In genomic region chr4:147326581-147326980, GRCh38 we compare ENCODE assay signal across 31 cellular contexts.
DNase-seq lines count a peak whose midpoint lies in the region; ATAC-seq, FAIRE-seq and TF ChIP-seq lines count a peak whose summit lies in the region.
"Had no signal": no experiment of that assay in that cellular context is flagged by ENCODE, and none has a peak within 500 bp of the region (broad histone marks: within the 10 kb centered on the region; RNA-seq: fewer than 3 reads in every experiment).

No MANE protein-coding gene starts in this region.

- H3K27me3 ChIP-seq in SK-N-SH (ENCODE audit: insufficient read depth) (no peaks in the 10 kb centered on the region), endothelial cell of umbilical vein (ENCODE audit: control insufficient read depth in 2 of 2, insufficient read depth in 2 of 2, low read length in 2 of 2) (no peaks in the 10 kb centered on the region), smooth muscle cell (ENCODE audit: low read depth) (no peaks in the 10 kb centered on the region), prostate gland (replicated peaks; ENCODE audit: insufficient read depth) (no peaks in the 10 kb centered on the region)
- H3K27me3 ChIP-seq: esophagus muscularis mucosa, hepatocyte, SJSA1, stomach, upper lobe of right lung had no signal

- no peaks in the 10 kb centered on the region for H3K9me3 Mint-ChIP-seq in T-cell
- H3K9me3 Mint-ChIP-seq: activated B cell treated with CpG ODN at 0.5 μM for 24 hours had no signal

- peaks cover 0 to 4% of the 10 kb centered on the region in 2 donors for H3K27me3 Mint-ChIP-seq in T-cell
- H3K27me3 Mint-ChIP-seq: activated B cell treated with CpG ODN at 0.5 μM for 24 hours had no signal

- H3K4me3 ChIP-seq in SK-N-SH (ENCODE audit: low read depth in 2 of 2, low read length in 1 of 2) (no peak overlapping the region), endothelial cell of umbilical vein (replicated peaks in 1 of 3; ENCODE audit: insufficient read depth in 1 of 3, low read depth in 1 of 3, low read length in 3 of 3) (no peak overlapping the region), smooth muscle cell (no peak overlapping the region), prostate gland (no peak overlapping the region)
- H3K4me3 ChIP-seq: esophagus muscularis mucosa, GM23248, hepatocyte, SJSA1, stomach, upper lobe of right lung had no signal

- H3K4me2 ChIP-seq in SK-N-SH (no peak overlapping the region), endothelial cell of umbilical vein (ENCODE audit: insufficient read depth, low read length) (peak overlapping the region; percentile 44), smooth muscle cell (peak overlapping the region; percentile 11)
- H3K4me2 ChIP-seq: hepatocyte had no signal

- peak; percentile 95 for FAIRE-seq in endothelial cell of umbilical vein (lab: Jason Lieb, UNC)
- FAIRE-seq: islet of Langerhans had no signal

- no peak for TF ChIP-seq RAD21 in SK-N-SH (IDR thresholded peaks at IDR 0.05; ENCODE audit: low read length)

- no peaks in the 10 kb centered on the region for H3K9me3 ChIP-seq in SK-N-SH
- no peaks in the 10 kb centered on the region for H3K9me3 ChIP-seq in endothelial cell of umbilical vein (replicated peaks; ENCODE audit: control insufficient read depth, insufficient read depth, low read length)
- H3K9me3 ChIP-seq in smooth muscle cell (replicated peaks; ENCODE audit: low read depth): no peaks in the 10 kb centered on the region
- H3K9me3 ChIP-seq in prostate gland: no peaks in the 10 kb centered on the region
- H3K9me3 ChIP-seq: esophagus muscularis mucosa, SJSA1, stomach, upper lobe of right lung had no signal

- TF ChIP-seq POLR2A in endothelial cell of umbilical vein (IDR thresholded peaks at IDR 0.05; ENCODE audit: low read depth, low read length): no peak
- TF ChIP-seq POLR2A in prostate gland (IDR thresholded peaks at IDR 0.05): no peak

- no peak for TF ChIP-seq CTCF in SK-N-SH (IDR thresholded peaks at IDR 0.05)
- no peak for TF ChIP-seq CTCF in endothelial cell of umbilical vein (IDR thresholded peaks at IDR 0.05; ENCODE audit: extremely low read depth in 1 of 2, insufficient read depth in 1 of 2, low read depth in 1 of 2, low read length in 2 of 2)
- TF ChIP-seq CTCF in smooth muscle cell (IDR thresholded peaks at IDR 0.05; ENCODE audit: borderline replicate concordance, insufficient read depth, poor library complexity, severe bottlenecking): no peak
- TF ChIP-seq CTCF in prostate gland (IDR thresholded peaks at IDR 0.05): no peak

- no peak for ATAC-seq in SK-N-SH treated with all-trans-retinoic acid at 6 μM for 48 hours
- ATAC-seq in left ventricle myocardium superior: peak; percentile 43
- no peak for ATAC-seq in T-cell (replicated peaks in 1 of 4)
- ATAC-seq: naive thymus-derived CD4-positive, alpha-beta T cell; PC-3; upper lobe of right lung had no signal

- H3F3A ChIP-seq in SK-N-SH (replicated peaks; ENCODE audit: insufficient read depth) (no peaks in the 10 kb centered on the region), smooth muscle cell (ENCODE audit: low read depth) (no peaks in the 10 kb centered on the region)

- H3K4me1 ChIP-seq in SK-N-SH (ENCODE audit: control insufficient read depth in 1 of 2, insufficient read depth in 2 of 2, low read depth in 1 of 2, low read length in 1 of 2): no peaks in the 10 kb centered on the region; a peak in 1 of 4 replicates
- H3K4me1 ChIP-seq in endothelial cell of umbilical vein (ENCODE audit: control insufficient read depth, extremely low read depth, insufficient read depth, low read length): peaks cover 12% of the 10 kb centered on the region
- no peaks in the 10 kb centered on the region for H3K4me1 ChIP-seq in smooth muscle cell (ENCODE audit: low read depth)
- H3K4me1 ChIP-seq in prostate gland (replicated peaks): no peaks in the 10 kb centered on the region
- H3K4me1 ChIP-seq: SJSA1, stomach, upper lobe of right lung had no signal

- no TSS peak for BruUV-seq in endothelial cell of umbilical vein (replicated peaks; lab: Mats Ljungman, UMichigan)

- intact Hi-C loops in endothelial cell of umbilical vein (cut with micrococcal nuclease) (no loop called here), left ventricle myocardium superior (cut with micrococcal nuclease) (no loop called here), prostate gland (cut with DNase I) (no loop called here)

- H3K36me3 Mint-ChIP-seq in T-cell: no peaks in the 10 kb centered on the region
- H3K36me3 Mint-ChIP-seq: naive thymus-derived CD4-positive, alpha-beta T cell had no signal

- H2AFZ ChIP-seq in SK-N-SH (ENCODE audit: low read depth): no peak overlapping the region
- H2AFZ ChIP-seq in endothelial cell of umbilical vein (ENCODE audit: low read depth, low read length): no peak overlapping the region
- H2AFZ ChIP-seq in smooth muscle cell (ENCODE audit: low read depth): peak overlapping the region; percentile 24
- H2AFZ ChIP-seq: GM23248, hepatocyte had no signal

- no peak overlapping the region for H3K4me3 Mint-ChIP-seq in T-cell
- H3K4me3 Mint-ChIP-seq: activated B cell treated with CpG ODN at 0.5 μM for 24 hours; naive thymus-derived CD4-positive, alpha-beta T cell had no signal

- POLR2A ChIA-PET in SK-N-SH (lab: Yijun Ruan, JAX) (no interaction called here), endothelial cell of umbilical vein (lab: Charles Lee) (no interaction called here), T-cell (lab: Charles Lee) (no interaction called here)

- H3K9ac ChIP-seq in SK-N-SH: no peak overlapping the region
- no peak overlapping the region for H3K9ac ChIP-seq in endothelial cell of umbilical vein (replicated peaks; ENCODE audit: extremely low read depth, insufficient read depth, low read length)
- H3K9ac ChIP-seq in smooth muscle cell (ENCODE audit: low read depth): no peak overlapping the region
- H3K9ac ChIP-seq: GM23248 had no signal

- TF ChIP-seq EP300 in SK-N-SH (IDR thresholded peaks at IDR 0.05; ENCODE audit: borderline replicate concordance in 1 of 2, low read depth in 1 of 2, low read length in 1 of 2): no peak

- H3K9me1 ChIP-seq in endothelial cell of umbilical vein (replicated peaks; ENCODE audit: control insufficient read depth, extremely low read depth, insufficient read depth, low read length): no peaks in the 10 kb centered on the region

- H3K9me2 ChIP-seq in SK-N-SH: no peaks in the 10 kb centered on the region

- H3K36me3 ChIP-seq in SK-N-SH (replicated peaks in 1 of 2; ENCODE audit: control insufficient read depth in 1 of 2, insufficient read depth in 2 of 2, low read length in 1 of 2) (no peaks in the 10 kb centered on the region), endothelial cell of umbilical vein (ENCODE audit: control insufficient read depth in 2 of 2, extremely low read depth in 1 of 2, insufficient read depth in 2 of 2, low read length in 2 of 2) (no peaks in the 10 kb centered on the region), smooth muscle cell (ENCODE audit: low read depth) (no peaks in the 10 kb centered on the region), prostate gland (no peaks in the 10 kb centered on the region)
- H3K36me3 ChIP-seq: esophagus muscularis mucosa, SJSA1, stomach, upper lobe of right lung had no signal

- DNase-seq in SK-N-SH: no peak
- DNase-seq in endothelial cell of umbilical vein (ENCODE audit: low read depth, low spot score): peak; percentile 82
- no peak for DNase-seq in left ventricle myocardium superior
- no peak for DNase-seq in smooth muscle cell (lab: John Stamatoyannopoulos, UW; ENCODE audit: unreplicated experiment)
- no peak for DNase-seq in T-cell
- DNase-seq in COLO668 (lab: John Stamatoyannopoulos, UW; ENCODE audit: unreplicated experiment): no peak
- DNase-seq in prostate gland (ENCODE audit: low spot score): no peak
- DNase-seq: activated B cell treated with CpG ODN at 0.5 μM for 24 hours; activated CD4-positive, alpha-beta T cell treated with anti-CD3 and anti-CD28 coated beads, Interleukin-2, amount 50 U/mL, for 48 hours; activated naive CD4-positive, alpha-beta T cell; amniotic stem cell; central memory CD4-positive, alpha-beta T cell; DMS79; effector CD8-positive, alpha-beta T cell; GM23248; KBM-7; naive thymus-derived CD4-positive, alpha-beta T cell; NCI-H187 treated with DMSO at 0.1 percent for 48 hours; PC-3; posterior cingulate gyrus; small intestine; stimulated activated CD4-positive, alpha-beta T cell treated with anti-CD3 and anti-CD28 coated beads, Interleukin-4, amount 100 ng/mL, for 4 hours; stomach; T-helper 9 cell; upper lobe of right lung had no signal

- CTCF ChIA-PET in SK-N-SH (lab: Yijun Ruan, JAX): interaction anchor here (0.7 to 0.8 kb wide), 3 partner anchors 11 to 264 kb away, joined by 3 read pairs; no protein-coding TSS in a partner anchor
- CTCF ChIA-PET in endothelial cell of umbilical vein (lab: Charles Lee): interaction anchor here (0.7 kb wide), 1 partner anchor 10 kb away, joined by 3 read pairs; no protein-coding TSS in a partner anchor
- CTCF ChIA-PET in T-cell (lab: Charles Lee): no interaction called here

- no peaks in the 10 kb centered on the region for H3K79me2 ChIP-seq in SK-N-SH (ENCODE audit: insufficient read depth)
- no peaks in the 10 kb centered on the region for H3K79me2 ChIP-seq in endothelial cell of umbilical vein (ENCODE audit: control insufficient read depth, insufficient read depth, low read length)
- no peaks in the 10 kb centered on the region for H3K79me2 ChIP-seq in smooth muscle cell (ENCODE audit: low read depth)
- H3K79me2 ChIP-seq: hepatocyte had no signal

- no peak overlapping the region for H3K27ac Mint-ChIP-seq in T-cell
- H3K27ac Mint-ChIP-seq: activated B cell treated with CpG ODN at 0.5 μM for 24 hours; naive thymus-derived CD4-positive, alpha-beta T cell had no signal

- H3K4me1 Mint-ChIP-seq in T-cell: no peaks in the 10 kb centered on the region
- H3K4me1 Mint-ChIP-seq: activated B cell treated with CpG ODN at 0.5 μM for 24 hours; naive thymus-derived CD4-positive, alpha-beta T cell had no signal

- dilution Hi-C loops in endothelial cell of umbilical vein (cut with MboI; ENCODE audit: extremely low pct_ligation_motif_present, low sequenced_read_pairs): no loop called here

- no peaks in the 10 kb centered on the region for H4K20me1 ChIP-seq in SK-N-SH (ENCODE audit: insufficient read depth)
- no peaks in the 10 kb centered on the region for H4K20me1 ChIP-seq in endothelial cell of umbilical vein (replicated peaks; ENCODE audit: control insufficient read depth, extremely low read depth, insufficient read depth, low read length)
- H4K20me1 ChIP-seq in smooth muscle cell (ENCODE audit: low read depth): no peaks in the 10 kb centered on the region

- H3K27ac ChIP-seq in SK-N-SH (ENCODE audit: low read depth in 2 of 2, low read length in 1 of 2) (peak overlapping the region; percentile 9 to 55; a peak in 2 of 4 replicates), endothelial cell of umbilical vein (ENCODE audit: insufficient read depth, low read depth, low read length) (no peak overlapping the region), smooth muscle cell (ENCODE audit: low read depth) (no peak overlapping the region), prostate gland (no peak overlapping the region)
- H3K27ac ChIP-seq: 22Rv1, esophagus muscularis mucosa, GM23248, hepatocyte, SJSA1, stomach, upper lobe of right lung had no signal

TF ChIP-seq in SK-N-SH, 30 proteins besides CTCF, POLR2A, EP300 and RAD21 (continues in another document):
- no peak for TF ChIP-seq JUND (IDR thresholded peaks at IDR 0.05)

TF ChIP-seq in SK-N-SH treated with all-trans-retinoic acid at 6 μM for 48 hours, 23 proteins besides CTCF, POLR2A, EP300 and RAD21 (continues in another document):
- TF ChIP-seq ZFP30 (CRISPR knock-in tag; IDR thresholded peaks at IDR 0.05): no peak

Comparison
In these comparisons a context has a peak if more than half of its experiments do, and no peak if none do; other contexts are left out.
1. H3K27ac ChIP-seq: peak in SK-N-SH (2 of 2); none in endothelial cell of umbilical vein (single experiment), smooth muscle cell (single experiment) and prostate gland (0 of 2).
2. CTCF ChIA-PET loops: an anchor here in SK-N-SH (0.7 to 0.8 kb wide) and endothelial cell of umbilical vein (0.7 kb wide); none called in T-cell.